8 cellular contexts compared by ENCODE assay signal in genomic region chr5:94618493-94619328, GRCh38. TPM values are rescaled to one million over a fixed set of nuclear protein-coding genes. Genes with fewer than 3 reads are reported as not detected.
DNase-seq lines count a peak whose midpoint lies in the region; ATAC-seq and TF ChIP-seq lines count a peak whose summit lies in the region.

TSS of gene KIAA0825 (minus strand) at chr5:94618604. CDS start at chr5:94537126, 81,478 bp downstream.
TSS of gene SLF1 (plus strand) at chr5:94618669. CDS start at chr5:94628811, 10,142 bp downstream.

- whole genome bisulfite sequencing in endodermal cell (ENCODE audit: insufficient coverage in 1 of 2, insufficient read length in 1 of 2), 2 experiments: 0% methylated on average over 27 to 63 of the region's 63 CpGs
- WGBS in mesodermal cell (ENCODE audit: insufficient coverage in 2 of 2), 2 experiments: 0% methylated on average over 60 to 62 of the region's 63 CpGs

- no peaks in the 10 kb centered on the region for H3K36me3 Mint-ChIP-seq in endodermal cell (ENCODE audit: low read depth)

- H3K9me3 Mint-ChIP-seq in endodermal cell: no peaks in the 10 kb centered on the region

- no peak for TF ChIP-seq CTCF in endodermal cell (conservative IDR thresholded peaks at IDR 0.05)

- peak within 1 kb of the TSS; percentile 94 for H3K27ac Mint-ChIP-seq in endodermal cell

- no peaks in the 10 kb centered on the region for H3K27me3 ChIP-seq in endodermal cell (ENCODE audit: control insufficient read depth, insufficient read depth, low read length, poor library complexity, severe bottlenecking)

- peak; percentile 97 for ATAC-seq in GM21360 (IDR thresholded peaks at IDR 0.05; ENCODE audit: unreplicated experiment)

- peak within 1 kb of the TSS; percentile 84 for H3K4me3 Mint-ChIP-seq in endodermal cell

- H3K4me1 ChIP-seq in endodermal cell (ENCODE audit: control insufficient read depth, insufficient read depth, low read length) (no peaks in the 10 kb centered on the region), mesodermal cell (ENCODE audit: control insufficient read depth, insufficient read depth, low read length, poor library complexity, severe bottlenecking) (peaks cover 4% of the 10 kb centered on the region)

- H3K36me3 ChIP-seq in endodermal cell (ENCODE audit: control insufficient read depth, insufficient read depth, low read length) (no peaks in the 10 kb centered on the region), mesodermal cell (ENCODE audit: control insufficient read depth, insufficient read depth, low read length) (no peaks in the 10 kb centered on the region)

- DNase-seq in COR-L47 (lab: John Stamatoyannopoulos, UW) (peak; percentile 90), HT-29 (ENCODE audit: low spot score) (peak; percentile 93), NOMO-1 treated with DMSO at 0.1 percent for 48 hours (lab: John Stamatoyannopoulos, UW; ENCODE audit: unreplicated experiment) (peak; percentile 85), endodermal cell (peak; percentile 98)
- DNase-seq in activated CD8-positive, alpha-beta memory T cell treated with anti-CD3 and anti-CD28 coated beads, Interleukin-2, amount 50 U/mL, for 1 hour (ENCODE audit: extremely low read depth): peak; percentile 51
- DNase-seq in stimulated activated CD8-positive, alpha-beta memory T cell treated with anti-CD3 and anti-CD28 coated beads, Interleukin-15, amount 100 ng/mL, for 24 hours (ENCODE audit: low read depth): peak; percentile 64

- H3K9me3 ChIP-seq in endodermal cell (ENCODE audit: control insufficient read depth, low read length): no peaks in the 10 kb centered on the region
- no peaks in the 10 kb centered on the region for H3K9me3 ChIP-seq in mesodermal cell (ENCODE audit: control insufficient read depth, low read length)

- peaks cover 22% of the 10 kb centered on the region for H3K4me1 Mint-ChIP-seq in endodermal cell

- no peaks in the 10 kb centered on the region for H3K27me3 Mint-ChIP-seq in endodermal cell (ENCODE audit: insufficient read depth)

- H3K9ac ChIP-seq in endodermal cell (ENCODE audit: extremely low read depth, low read length, poor library complexity, severe bottlenecking): peak within 1 kb of the TSS; percentile 80

- peak within 1 kb of the TSS; percentile 98 for H3K4me3 ChIP-seq in endodermal cell (ENCODE audit: low read length)
- peak within 1 kb of the TSS; percentile 67 for H3K4me3 ChIP-seq in mesodermal cell (ENCODE audit: extremely low read depth, insufficient read depth, low read length, poor library complexity, severe bottlenecking)

- H3K27ac ChIP-seq in endodermal cell (ENCODE audit: low read depth, low read length) (peak within 1 kb of the TSS; percentile 85), mesodermal cell (ENCODE audit: low read depth, low read length, severe bottlenecking) (peak within 1 kb of the TSS; percentile 84)

RNA-seq across cellular contexts. Expression of gene KIAA0825, which starts in this region (rescaled TPM):
- 0.03 and 0.23 TPM in 2 replicates for total RNA-seq in HT-29 (2014; rRNA removed; shearing (Covaris generic))
- total RNA-seq in endodermal cell: 1 to 10 TPM; 2.6 to 3.1 TPM
- 2.3 TPM for polyA plus RNA-seq in endodermal cell (2013, experiment 1 of 2)
- 2.1 TPM for polyA plus RNA-seq in endodermal cell (2013, experiment 2 of 2)
- polyA plus RNA-seq in mesodermal cell (2013, experiment 1 of 2): 1.4 TPM
- polyA plus RNA-seq in mesodermal cell (2013, experiment 2 of 2): 1.5 TPM

RNA-seq across cellular contexts. Expression of gene SLF1, which starts in this region (rescaled TPM):
- total RNA-seq in HT-29 (2014; rRNA removed; shearing (Covaris generic)): 4.5 and 8.3 TPM in 2 replicates
- 10 to 100 TPM; 22.0 to 32.4 TPM for total RNA-seq in endodermal cell
- polyA plus RNA-seq in endodermal cell (2013, experiment 1 of 2): 17.7 TPM
- polyA plus RNA-seq in endodermal cell (2013, experiment 2 of 2): 15.6 TPM
- polyA plus RNA-seq in mesodermal cell (2013, experiment 1 of 2): 9.0 TPM
- 11.4 TPM for polyA plus RNA-seq in mesodermal cell (2013, experiment 2 of 2)

Comparison
In these comparisons a context has a peak if more than half of its experiments do, and no peak if none do; other contexts are left out.
1. Peak in every context shown above with its lines: DNase-seq, ATAC-seq, H3K4me3 ChIP-seq and H3K27ac ChIP-seq.